1 cellular context compared by ENCODE assay signal in genomic region chrX:794311-794710, GRCh38.
TF ChIP-seq lines count a peak whose summit lies in the region.

No MANE protein-coding gene starts in this region.

TF ChIP-seq in H1, 55 proteins besides CTCF, POLR2A, EP300 and RAD21:
- TF ChIP-seq, protein P1, sequence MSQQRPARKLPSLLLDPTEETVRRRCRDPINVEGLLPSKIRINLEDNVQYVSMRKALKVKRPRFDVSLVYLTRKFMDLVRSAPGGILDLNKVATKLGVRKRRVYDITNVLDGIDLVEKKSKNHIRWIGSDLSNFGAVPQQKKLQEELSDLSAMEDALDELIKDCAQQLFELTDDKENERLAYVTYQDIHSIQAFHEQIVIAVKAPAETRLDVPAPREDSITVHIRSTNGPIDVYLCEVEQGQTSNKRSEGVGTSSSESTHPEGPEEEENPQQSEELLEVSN (IDR thresholded peaks at IDR 0.05) = no peak
- no peak for TF ChIP-seq HDAC2 (IDR thresholded peaks at IDR 0.05; ENCODE audit: borderline replicate concordance in 1 of 2, low read depth in 2 of 2, low read length in 2 of 2)
- TF ChIP-seq SP4 (IDR thresholded peaks at IDR 0.05; ENCODE audit: low read length) = no peak
- TF ChIP-seq CHD1 (IDR thresholded peaks at IDR 0.05; ENCODE audit: low read depth, low read length) = no peak
- TF ChIP-seq TBP (IDR thresholded peaks at IDR 0.05; ENCODE audit: low read depth, low read length) = no peak
- no peak for TF ChIP-seq SRF (IDR thresholded peaks at IDR 0.05; ENCODE audit: low read depth, low read length)
- TF ChIP-seq CEBPB (IDR thresholded peaks at IDR 0.05; ENCODE audit: low read depth, low read length) = no peak
- no peak for TF ChIP-seq KDM1A (IDR thresholded peaks at IDR 0.05; ENCODE audit: borderline replicate concordance, low read length)
- no peak for TF ChIP-seq KDM5A (IDR thresholded peaks at IDR 0.05; ENCODE audit: low read length)
TF ChIP-seq in H1: peak in this region for 0.
